In genomic region chr4:1708581-1708980, GRCh38 we compare ENCODE assay signal across 12 cellular contexts. TPM values are rescaled to one million over a fixed set of nuclear protein-coding genes. Genes with fewer than 3 reads are reported as not detected.
DNase-seq lines count a peak whose midpoint lies in the region; ATAC-seq and TF ChIP-seq lines count a peak whose summit lies in the region.
"Had no signal": no experiment of that assay in that cellular context is flagged by ENCODE, and none has a peak within 500 bp of the region (broad histone marks: within the 10 kb centered on the region; RNA-seq: fewer than 3 reads in every experiment).

No MANE protein-coding gene starts in this region.

- no peak for TF ChIP-seq POLR2A in thyroid gland (IDR thresholded peaks at IDR 0.05)

- BruUV-seq in Panc1 (replicated peaks; lab: Mats Ljungman, UMichigan) (no TSS peak), Calu3 (replicated peaks; lab: Mats Ljungman, UMichigan) (no TSS peak)

- no peaks in the 10 kb centered on the region for H3K27me3 Mint-ChIP-seq in activated T-cell treated with anti-CD3 and anti-CD28 coated beads, Interleukin-2, amount 50 U/mL, for 72 hours (ENCODE audit: low read depth)
- H3K27me3 Mint-ChIP-seq in glutamatergic neuron (ENCODE audit: unreplicated experiment) (peaks cover 12% of the 10 kb centered on the region), Calu3 (ENCODE audit: unreplicated experiment) (no peaks in the 10 kb centered on the region)

- peaks cover 13% of the 10 kb centered on the region for H3K36me3 ChIP-seq in Panc1 (ENCODE audit: control insufficient read depth, insufficient read depth, low read length)
- peaks cover 0 to 4% of the 10 kb centered on the region in 2 donors for H3K36me3 ChIP-seq in thyroid gland
- H3K36me3 ChIP-seq: ovary had no signal

- intact Hi-C loops in Panc1 (cut with micrococcal nuclease; ENCODE audit: unreplicated experiment), result no loop called here
- intact Hi-C loops in thyroid gland (cut with DNase I), result no loop called here
- intact Hi-C loops in Calu3 (cut with micrococcal nuclease; ENCODE audit: unreplicated experiment), result no loop called here

- peak overlapping the region; percentile 51 for H3K27ac Mint-ChIP-seq in activated T-cell treated with anti-CD3 and anti-CD28 coated beads, Interleukin-2, amount 50 U/mL, for 72 hours
- H3K27ac Mint-ChIP-seq in glutamatergic neuron (ENCODE audit: unreplicated experiment) (no peak overlapping the region), Calu3 (ENCODE audit: unreplicated experiment) (no peak overlapping the region)

- CTCF ChIA-PET in Panc1 (lab: Charles Lee) (interaction anchor here (0.6 to 2.0 kb wide), 2 partner anchors 8 to 15 kb away, joined by 4 to 11 read pairs; no protein-coding TSS in a partner anchor), Calu3 (lab: Charles Lee) (interaction anchor here (0.7 to 1.0 kb wide), 3 partner anchors 8 to 102 kb away, joined by 4 read pairs; no protein-coding TSS in a partner anchor)

- POLR2A ChIA-PET in Panc1 (lab: Charles Lee), result no interaction called here

- H3K27ac ChIP-seq in Panc1 (ENCODE audit: low read length), result 0 out of 2 replicates have a peak overlapping the region, but pooled peaks have one; percentile 29
- peak overlapping the region in 2 of 3 donors; percentile 9 to 42 for H3K27ac ChIP-seq in thyroid gland
- H3K27ac ChIP-seq: ovary had no signal

- H3K4me3 ChIP-seq in Panc1 (ENCODE audit: low read depth in 2 of 2, low read length in 2 of 2) (no peak overlapping the region), thyroid gland (replicated peaks in 1 of 3) (no peak overlapping the region)
- H3K4me3 ChIP-seq: body of pancreas, ovary had no signal

- peaks cover 59% of the 10 kb centered on the region for H3K4me1 Mint-ChIP-seq in activated T-cell treated with anti-CD3 and anti-CD28 coated beads, Interleukin-2, amount 50 U/mL, for 72 hours (ENCODE audit: low read depth)
- peaks cover 13% of the 10 kb centered on the region for H3K4me1 Mint-ChIP-seq in glutamatergic neuron (ENCODE audit: low read depth, unreplicated experiment)
- H3K4me1 Mint-ChIP-seq in Calu3 (ENCODE audit: low read depth, unreplicated experiment), result peaks cover 21% of the 10 kb centered on the region

- no peak for DNase-seq in activated T-cell treated with anti-CD3 and anti-CD28 coated beads, Interleukin-2, amount 50 U/mL, for 72 hours
- no peak for DNase-seq in activated T-cell treated with anti-CD3 and anti-CD28 coated beads for 4 hours
- no peak for DNase-seq in Panc1 (ENCODE audit: low read depth, low spot score)
- DNase-seq in glutamatergic neuron, result no peak
- DNase-seq in thyroid gland, result no peak
- no peak for DNase-seq in NOMO-1 treated with dmso at 0.1 percent for 144 hours (lab: John Stamatoyannopoulos, UW; ENCODE audit: unreplicated experiment)
- no peak for DNase-seq in Calu3
- DNase-seq: body of pancreas; NCI-H2107; ovary; stimulated activated CD4-positive, alpha-beta T cell treated with anti-CD3 and anti-CD28 coated beads, Interleukin-12 subunit alpha, Interleukin-12 subunit beta, amount 100 ng/mL, for 4 hours had no signal

- no peak for ATAC-seq in activated T-cell treated with anti-CD3 and anti-CD28 coated beads, Interleukin-2, amount 50 U/mL, for 72 hours (replicated peaks in 1 of 2)
- ATAC-seq in Panc1 (no peak), GM19463 (IDR thresholded peaks at IDR 0.05; ENCODE audit: unreplicated experiment) (no peak)
- ATAC-seq: body of pancreas had no signal

- TF ChIP-seq CTCF in Panc1 (IDR thresholded peaks at IDR 0.05), result no peak
- TF ChIP-seq CTCF in glutamatergic neuron (IDR thresholded peaks at IDR 0.05; ENCODE audit: partially characterized antibody, unreplicated experiment), result no peak
- no peak for TF ChIP-seq CTCF in thyroid gland (IDR thresholded peaks at IDR 0.05)
- no peak for TF ChIP-seq CTCF in Calu3 (IDR thresholded peaks at IDR 0.05; ENCODE audit: unreplicated experiment)

- peak overlapping the region; percentile 34 for H3K4me3 Mint-ChIP-seq in activated T-cell treated with anti-CD3 and anti-CD28 coated beads, Interleukin-2, amount 50 U/mL, for 72 hours
- H3K4me3 Mint-ChIP-seq in glutamatergic neuron (ENCODE audit: unreplicated experiment), result peak overlapping the region; percentile 20
- no peak overlapping the region for H3K4me3 Mint-ChIP-seq in Calu3 (ENCODE audit: low read depth, unreplicated experiment)

- H3K9me3 ChIP-seq in Panc1 (ENCODE audit: control insufficient read depth, insufficient read depth, low read depth, low read length) (no peaks in the 10 kb centered on the region), thyroid gland (no peaks in the 10 kb centered on the region)
- H3K9me3 ChIP-seq: body of pancreas, ovary had no signal

- WGBS in thyroid gland, 2 donors, result 40 to 43% methylated on average over 1 of the region's 1 CpG

- H3K4me1 ChIP-seq in Panc1 (ENCODE audit: control insufficient read depth, insufficient read depth, low read length) (peaks cover 23% of the 10 kb centered on the region), thyroid gland (peaks cover 21 to 30% of the 10 kb centered on the region in 2 donors)

- peaks cover 10 to 41% of the 10 kb centered on the region in 2 donors for H3K36me3 Mint-ChIP-seq in activated T-cell treated with anti-CD3 and anti-CD28 coated beads, Interleukin-2, amount 50 U/mL, for 72 hours (ENCODE audit: insufficient read depth in 2 of 2)
- no peaks in the 10 kb centered on the region for H3K36me3 Mint-ChIP-seq in glutamatergic neuron (ENCODE audit: unreplicated experiment)
- H3K36me3 Mint-ChIP-seq in Calu3 (ENCODE audit: insufficient read depth, unreplicated experiment), result peaks cover 59% of the 10 kb centered on the region

- H3K27me3 ChIP-seq in Panc1 (ENCODE audit: control insufficient read depth, insufficient read depth, low read length), result no peaks in the 10 kb centered on the region
- no peaks in the 10 kb centered on the region for H3K27me3 ChIP-seq in thyroid gland
- H3K27me3 ChIP-seq: body of pancreas, ovary had no signal

- in situ Hi-C loops in Panc1 (cut with HindIII; ENCODE audit: low pct_unique_long_range_greater_than_20kb, low sequenced_read_pairs), result no loop called here

- H3K9me3 Mint-ChIP-seq in activated T-cell treated with anti-CD3 and anti-CD28 coated beads, Interleukin-2, amount 50 U/mL, for 72 hours, result no peaks in the 10 kb centered on the region
- H3K9me3 Mint-ChIP-seq in glutamatergic neuron (ENCODE audit: unreplicated experiment) (peaks cover 7% of the 10 kb centered on the region), Calu3 (ENCODE audit: low read depth, unreplicated experiment) (no peaks in the 10 kb centered on the region)

RNA-seq across cellular contexts. Expression of gene SLBP, which starts 3.5 kb away (rescaled TPM):
- 10 to 100 TPM; 56.4 to 63.1 TPM for total RNA-seq in activated T-cell treated with anti-CD3 and anti-CD28 coated beads, Interleukin-2, amount 50 U/mL, for 72 hours
- total RNA-seq in Panc1 (2021; ENCODE audit: unreplicated experiment) (73.4 TPM), glutamatergic neuron (ENCODE audit: unreplicated experiment) (25.0 TPM), thyroid gland (10 to 100 TPM; 41.2 to 48.5 (median 43.3) TPM), Calu3 (2022) (46.1 and 49.3 TPM in 2 replicates)
- polyA plus RNA-seq in Panc1 (2012; ENCODE audit: insufficient read length), result 81.0 TPM

RNA-seq across cellular contexts. Expression of gene TMEM129, which starts 12.5 kb away (rescaled TPM):
- total RNA-seq in activated T-cell treated with anti-CD3 and anti-CD28 coated beads, Interleukin-2, amount 50 U/mL, for 72 hours, result 10 to 100 TPM; 20.4 to 22.1 TPM
- total RNA-seq in Panc1 (2021; ENCODE audit: unreplicated experiment) (32.6 TPM), glutamatergic neuron (ENCODE audit: unreplicated experiment) (23.8 TPM), thyroid gland (100 to 1,000 TPM in 2 of 4 donors, 10 to 100 TPM in 2; 64.8 to 138 (median 106) TPM), Calu3 (2022) (29.8 and 31.0 TPM in 2 replicates)
- polyA plus RNA-seq in Panc1 (2012; ENCODE audit: insufficient read length), result 37.6 TPM

RNA-seq across cellular contexts. Expression of gene TACC3, which starts 12.7 kb away (rescaled TPM):
- total RNA-seq in activated T-cell treated with anti-CD3 and anti-CD28 coated beads, Interleukin-2, amount 50 U/mL, for 72 hours, result 100 to 1,000 TPM; 172 to 206 TPM
- total RNA-seq in Panc1 (2021; ENCODE audit: unreplicated experiment) (106 TPM), glutamatergic neuron (ENCODE audit: unreplicated experiment) (23.0 TPM), thyroid gland (10 to 100 TPM in 1 of 4 donors, 1 to 10 TPM in 3; 4.8 to 10.3 (median 5.1) TPM), Calu3 (2022) (89.6 and 95.9 TPM in 2 replicates)
- polyA plus RNA-seq in Panc1 (2012; ENCODE audit: insufficient read length), result 82.2 TPM

RNA-seq across cellular contexts. Expression of gene FAM53A, which starts 24.5 kb away (rescaled TPM):
- total RNA-seq in activated T-cell treated with anti-CD3 and anti-CD28 coated beads, Interleukin-2, amount 50 U/mL, for 72 hours, result 1 to 10 TPM; 1.4 to 4.0 TPM
- total RNA-seq in Panc1 (2021; ENCODE audit: unreplicated experiment), result 7.0 TPM
- 4.6 TPM for polyA plus RNA-seq in Panc1 (2012; ENCODE audit: insufficient read length)
- total RNA-seq in glutamatergic neuron (ENCODE audit: unreplicated experiment), result 1.1 TPM
- total RNA-seq in thyroid gland, result 10 to 100 TPM; 17.5 to 34.9 (median 21.7) TPM
- 5.3 and 7.3 TPM in 2 replicates for total RNA-seq in Calu3 (2022)
